Comparison of ENCODE assay signal across 15 cellular contexts in the genomic region with DNA sequence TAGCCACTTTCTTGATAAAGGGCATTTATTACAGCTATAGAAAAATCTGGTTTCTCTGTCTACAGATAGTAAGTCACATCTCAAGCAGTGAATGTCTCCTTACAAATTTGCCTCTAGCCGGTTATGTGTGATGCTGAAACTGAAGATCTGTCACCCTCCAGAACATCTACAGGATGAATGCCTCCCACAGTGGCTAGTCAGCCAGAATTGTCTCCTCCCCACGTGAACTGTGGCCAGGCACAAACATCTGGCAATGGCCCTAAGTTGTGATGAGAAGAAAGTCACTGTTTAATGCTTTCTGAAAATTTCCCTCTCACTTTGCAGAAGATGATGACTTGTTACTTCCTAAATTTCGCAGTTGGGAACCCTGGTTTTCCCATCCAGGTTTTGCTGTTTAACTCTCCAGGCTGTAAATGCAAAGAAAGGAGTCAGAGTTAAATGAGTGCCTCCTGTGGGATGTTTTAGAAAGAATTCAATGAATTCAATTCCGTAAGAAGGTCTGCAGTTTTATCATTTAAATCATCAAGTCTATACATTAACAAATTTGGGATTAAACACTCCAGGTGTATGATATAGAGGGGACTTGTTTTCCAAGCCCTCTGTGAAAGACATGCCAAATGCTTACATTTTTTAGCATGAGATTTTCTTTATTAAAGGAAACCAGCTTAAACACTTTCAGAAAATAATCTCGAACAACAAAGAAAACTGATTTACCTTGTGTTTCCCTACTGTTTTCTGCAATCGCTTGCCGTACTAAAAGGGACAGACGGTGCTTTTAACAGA. TPM values are rescaled to one million over a fixed set of nuclear protein-coding genes. Genes with fewer than 3 reads are reported as not detected.
DNase-seq lines count a peak whose midpoint lies in the region; ATAC-seq and TF ChIP-seq lines count a peak whose summit lies in the region.
"Had no signal": no experiment of that assay in that cellular context is flagged by ENCODE, and none has a peak within 500 bp of the region (broad histone marks: within the 10 kb centered on the region; RNA-seq: fewer than 3 reads in every experiment).

No MANE protein-coding gene starts in this region.

- peaks cover 49% of the 10 kb centered on the region for H3K4me1 Mint-ChIP-seq in WTC11

- TF ChIP-seq CTCF in left ventricle myocardium inferior (IDR thresholded peaks at IDR 0.05; ENCODE audit: borderline replicate concordance), result no peak
- no peak for TF ChIP-seq CTCF in WTC11 (IDR thresholded peaks at IDR 0.05)
- TF ChIP-seq CTCF in thyroid gland (IDR thresholded peaks at IDR 0.05), result no peak

- H3K4me1 ChIP-seq in left ventricle myocardium inferior (peaks cover 24% of the 10 kb centered on the region), iPS-18a (ENCODE audit: control insufficient read depth, low read depth, low read length) (peaks cover 18% of the 10 kb centered on the region), neuronal stem cell (ENCODE audit: control insufficient read depth in 2 of 2, insufficient read depth in 1 of 2, low read depth in 1 of 2, low read length in 2 of 2) (peaks cover 0 to 4% of the 10 kb centered on the region in 2 donors), thyroid gland (peaks cover 3 to 10% of the 10 kb centered on the region in 2 donors)
- H3K4me1 ChIP-seq: BLaER1 had no signal

- H3K23ac ChIP-seq in neuronal stem cell (ENCODE audit: low read depth, low read length, poor library complexity), result no peak overlapping the region

- no CpG with 5 or more reads among the region's 8 CpGs for whole genome bisulfite sequencing in neuronal stem cell (ENCODE audit: extremely low coverage in 2 of 2, insufficient read length in 2 of 2, insufficient replicate concordance in 1 of 2), 2 donors
- 80 to 84% methylated on average over 8 of the region's 8 CpGs for WGBS in thyroid gland, 2 donors

- TF ChIP-seq POLR2A in thyroid gland (IDR thresholded peaks at IDR 0.05), result no peak

- H3K4me3 ChIP-seq in left ventricle myocardium inferior (no peak overlapping the region), iPS-18a (ENCODE audit: low read length) (no peak overlapping the region), neuronal stem cell (ENCODE audit: low read length in 2 of 2) (no peak overlapping the region), thyroid gland (replicated peaks in 1 of 3) (no peak overlapping the region)
- H3K4me3 ChIP-seq: BLaER1, GM23248, HAP-1 had no signal

- H2BK12ac ChIP-seq in neuronal stem cell (ENCODE audit: low read length), result no peak overlapping the region

- H3K14ac ChIP-seq in neuronal stem cell (ENCODE audit: low read length), result no peak overlapping the region

- no peaks in the 10 kb centered on the region for H3K27me3 Mint-ChIP-seq in WTC11 (ENCODE audit: low read depth)

- no peak overlapping the region for H2BK15ac ChIP-seq in neuronal stem cell (ENCODE audit: low read length)

- no peak overlapping the region for H3K4ac ChIP-seq in neuronal stem cell (ENCODE audit: low read length)

- H2AK5ac ChIP-seq in neuronal stem cell (ENCODE audit: low read depth, low read length), result no peak overlapping the region

- POLR2A ChIA-PET in WTC11 (lab: Charles Lee), result no interaction called here

- ATAC-seq in WTC11 (peak; percentile 52), HG03378 (IDR thresholded peaks at IDR 0.05; ENCODE audit: unreplicated experiment) (no peak)

- CTCF ChIA-PET in WTC11 (lab: Charles Lee), result interaction anchor here (1.0 kb wide), 2 partner anchors 8 to 373 kb away, joined by 3 read pairs; no protein-coding TSS in a partner anchor

- H2AFZ ChIP-seq in neuronal stem cell (ENCODE audit: low read length), result no peak overlapping the region
- H2AFZ ChIP-seq: GM23248 had no signal

- peak overlapping the region; percentile 20 for H4K8ac ChIP-seq in neuronal stem cell (ENCODE audit: low read depth, low read length)

- H3K27me3 ChIP-seq in left ventricle myocardium inferior (ENCODE audit: low read depth) (no peaks in the 10 kb centered on the region), iPS-18a (ENCODE audit: control insufficient read depth, insufficient read depth, low read length) (no peaks in the 10 kb centered on the region), neuronal stem cell (ENCODE audit: control insufficient read depth in 3 of 3, insufficient read depth in 3 of 3, low read depth in 1 of 3, low read length in 3 of 3) (no peaks in the 10 kb centered on the region), thyroid gland (no peaks in the 10 kb centered on the region)
- H3K27me3 ChIP-seq: BLaER1 had no signal

- no peaks in the 10 kb centered on the region for H3K36me3 Mint-ChIP-seq in WTC11

- no peaks in the 10 kb centered on the region for H3K79me1 ChIP-seq in neuronal stem cell (ENCODE audit: low read depth, low read length)

- H2BK120ac ChIP-seq in neuronal stem cell (ENCODE audit: low read depth, low read length), result no peak overlapping the region

- peaks cover 7% of the 10 kb centered on the region for H3K9me3 Mint-ChIP-seq in WTC11

- intact Hi-C loops in left ventricle myocardium inferior (cut with micrococcal nuclease) (no loop called here), cardiac septum (cut with DNase I) (no loop called here), thyroid gland (cut with DNase I) (no loop called here)

- H3K9ac ChIP-seq in iPS-18a (ENCODE audit: low read length) (no peak overlapping the region), neuronal stem cell (ENCODE audit: low read depth, low read length, poor library complexity) (no peak overlapping the region)
- H3K9ac ChIP-seq: BLaER1, GM23248 had no signal

- no peak overlapping the region for H3K18ac ChIP-seq in neuronal stem cell (ENCODE audit: low read length)

- H3K4me3 Mint-ChIP-seq in WTC11, result no peak overlapping the region

- H3K36me3 ChIP-seq in left ventricle myocardium inferior (no peaks in the 10 kb centered on the region), iPS-18a (ENCODE audit: control insufficient read depth, low read depth, low read length) (no peaks in the 10 kb centered on the region), neuronal stem cell (replicated peaks in 1 of 2; ENCODE audit: control insufficient read depth in 2 of 2, insufficient read depth in 2 of 2, low read length in 2 of 2) (no peaks in the 10 kb centered on the region), thyroid gland (no peaks in the 10 kb centered on the region)
- H3K36me3 ChIP-seq: BLaER1, HAP-1 had no signal

- no peak overlapping the region for H3K4me2 ChIP-seq in neuronal stem cell (ENCODE audit: insufficient read depth, low read length, poor library complexity, severe bottlenecking)
- H3K4me2 ChIP-seq: BLaER1 had no signal

- H4K91ac ChIP-seq in neuronal stem cell (ENCODE audit: low read depth, low read length, poor library complexity), result no peak overlapping the region

- no peak for DNase-seq in left ventricle myocardium inferior
- DNase-seq in cardiac septum (ENCODE audit: low spot score), result no peak
- no peak for DNase-seq in WTC11 (ENCODE audit: low spot score)
- no peak for DNase-seq in neuronal stem cell (ENCODE audit: low spot score)
- no peak for DNase-seq in thyroid gland
- no peak for DNase-seq in cerebellar nuclear complex (lab: John Stamatoyannopoulos, UW)
- DNase-seq: AML-193, DMS53, GF-D8, GM23248 had no signal

- H3K9me3 ChIP-seq in left ventricle myocardium inferior (replicated peaks) (peaks cover 2% of the 10 kb centered on the region), iPS-18a (ENCODE audit: control insufficient read depth, low read depth, low read length) (no peaks in the 10 kb centered on the region), neuronal stem cell (replicated peaks in 1 of 2; ENCODE audit: control insufficient read depth in 2 of 2, insufficient read depth in 1 of 2, low read depth in 1 of 2, low read length in 2 of 2) (peaks cover 0 to 4% of the 10 kb centered on the region in 2 donors), thyroid gland (no peaks in the 10 kb centered on the region)
- H3K9me3 ChIP-seq: BLaER1, HAP-1 had no signal

- H2BK5ac ChIP-seq in neuronal stem cell (ENCODE audit: low read length), result no peak overlapping the region

- peak overlapping the region; percentile 95 for H3K27ac Mint-ChIP-seq in WTC11

- peak overlapping the region; percentile 85 for H3K27ac ChIP-seq in left ventricle myocardium inferior (replicated peaks)
- peak overlapping the region; percentile 21 for H3K27ac ChIP-seq in iPS-18a (ENCODE audit: low read length)
- no peak overlapping the region for H3K27ac ChIP-seq in neuronal stem cell (replicated peaks; ENCODE audit: low read length)
- no peak overlapping the region for H3K27ac ChIP-seq in thyroid gland
- H3K27ac ChIP-seq: 22Rv1, BLaER1, GM23248 had no signal

TF ChIP-seq in WTC11, 78 proteins besides CTCF, POLR2A, EP300 and RAD21:
- no peak for TF ChIP-seq ELF4 (CRISPR knock-in tag; IDR thresholded peaks at IDR 0.05; ENCODE audit: low read depth)
- no peak for TF ChIP-seq ETV6 (CRISPR knock-in tag; IDR thresholded peaks at IDR 0.05)
- TF ChIP-seq TEAD1 (CRISPR knock-in tag; IDR thresholded peaks at IDR 0.05), result no peak
- no peak for TF ChIP-seq CREM (CRISPR knock-in tag; IDR thresholded peaks at IDR 0.05)

RNA-seq across cellular contexts. Expression of a gene that starts 55.4 kb away (rescaled TPM):
- total RNA-seq in left ventricle myocardium inferior, result 4.9 TPM
- 2.3 TPM for total RNA-seq in cardiac septum
- 1.4 to 1.8 TPM (median 1.5 TPM) in 3 replicates for total RNA-seq in WTC11 (2021)
- polyA plus RNA-seq in neuronal stem cell (2013, experiment 1 of 2), result 0.39 TPM
- polyA plus RNA-seq in neuronal stem cell (2013, experiment 2 of 2), result 0.46 TPM
- total RNA-seq in thyroid gland, result 10 to 100 TPM in 2 of 4 donors, 1 to 10 TPM in 2; 6.5 to 13.1 (median 10.0) TPM

Comparison
In these comparisons a context has a peak if more than half of its experiments do, and no peak if none do; other contexts are left out.
1. H3K27ac ChIP-seq: peak in left ventricle myocardium inferior (single experiment) and iPS-18a (single experiment); none in neuronal stem cell (single experiment) and thyroid gland (0 of 3).